In the genomic region with DNA sequence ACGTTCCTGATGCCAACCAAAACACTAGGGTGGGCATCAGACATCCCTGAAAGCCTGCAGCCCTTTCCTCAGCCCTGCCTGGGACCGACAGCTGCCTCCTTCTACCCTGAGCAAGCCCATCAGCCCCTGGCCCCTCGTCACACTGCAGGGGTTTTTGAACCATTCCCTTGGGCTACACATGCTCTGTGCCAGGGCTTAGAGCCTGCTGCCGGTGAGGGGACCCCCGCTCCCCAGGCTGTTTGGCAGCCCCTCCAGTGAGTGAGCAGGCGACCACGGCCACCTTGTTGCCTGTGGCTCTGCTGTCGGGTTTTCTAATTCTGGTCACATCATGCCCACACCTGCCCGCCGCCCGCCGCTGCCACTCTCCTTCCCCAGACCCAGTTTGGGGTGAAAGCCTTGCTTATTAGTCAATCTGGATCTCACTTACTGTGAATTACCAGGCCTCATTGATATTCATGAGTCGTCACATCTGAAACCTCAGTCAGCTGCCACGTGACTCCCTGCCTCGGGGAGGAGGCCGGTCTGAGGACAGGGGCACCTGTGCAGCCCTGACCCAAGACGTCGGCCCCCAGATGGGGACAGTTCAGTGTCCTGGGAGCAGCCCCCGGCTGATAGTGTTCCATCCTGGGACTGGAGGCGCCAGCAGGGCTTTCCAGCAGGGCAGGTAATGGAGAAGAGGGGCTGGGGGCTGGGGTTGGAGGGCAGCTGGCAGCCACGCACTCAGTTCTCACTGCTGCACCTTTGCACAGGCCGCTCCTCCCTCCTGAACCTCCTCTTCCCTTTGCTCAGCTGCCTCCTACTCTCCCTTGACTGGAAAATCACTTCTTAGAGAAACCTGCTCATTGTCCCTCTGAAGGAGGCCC, we compare ENCODE assay signal across 24 cellular contexts.
"Had no signal": no experiment of that assay in that cellular context is flagged by ENCODE, and none has a peak within 500 bp of the region (broad histone marks: within the 10 kb centered on the region; RNA-seq: fewer than 3 reads in every experiment).

No MANE protein-coding gene starts in this region.

- H3K4me3 Mint-ChIP-seq: activated CD4-positive, alpha-beta T cell treated with anti-CD3 and anti-CD28 coated beads, Interleukin-2, amount 10 ng/mL, durations not matched to agents 24 days and 14 days; activated CD8-positive, alpha-beta memory T cell treated with anti-CD3 and anti-CD28 coated beads, Interleukin-2, amount 10 ng/mL, durations not matched to agents 7 days and 5 days; activated CD8-positive, alpha-beta T cell treated with anti-CD3 and anti-CD28 coated beads for 36 hours; activated T-helper 17 cell treated with anti-CD3 and anti-CD28 coated beads, Interleukin-2, amount 50 U/mL, for 72 hours; endodermal cell; naive thymus-derived CD8-positive, alpha-beta T cell; T-helper 17 cell had no signal

- H3K4me3 ChIP-seq: ascending aorta, coronary artery, gastroesophageal sphincter, lower lobe of right lung, pancreas, right lobe of liver, skin epidermis, upper lobe of left lung had no signal

- H3K27ac Mint-ChIP-seq: activated CD4-positive, alpha-beta T cell treated with anti-CD3 and anti-CD28 coated beads, Interleukin-2, amount 10 ng/mL, durations not matched to agents 24 days and 14 days; activated CD8-positive, alpha-beta memory T cell treated with anti-CD3 and anti-CD28 coated beads, Interleukin-2, amount 10 ng/mL, durations not matched to agents 7 days and 5 days; activated CD8-positive, alpha-beta T cell treated with anti-CD3 and anti-CD28 coated beads for 36 hours; activated naive CD4-positive, alpha-beta T cell treated with anti-CD3 and anti-CD28 coated beads, Interleukin-2, amount 50 U/mL, for 72 hours; activated T-helper 17 cell treated with anti-CD3 and anti-CD28 coated beads, Interleukin-2, amount 50 U/mL, for 72 hours; endodermal cell; naive thymus-derived CD8-positive, alpha-beta T cell; T-helper 17 cell had no signal

- H3K36me3 ChIP-seq: ascending aorta, gastroesophageal sphincter, lower lobe of right lung, neutrophil, pancreas, right lobe of liver, upper lobe of left lung had no signal

- H3K4me1 Mint-ChIP-seq: activated CD4-positive, alpha-beta T cell treated with anti-CD3 and anti-CD28 coated beads, Interleukin-2, amount 10 ng/mL, durations not matched to agents 24 days and 14 days; activated CD8-positive, alpha-beta memory T cell treated with anti-CD3 and anti-CD28 coated beads, Interleukin-2, amount 10 ng/mL, durations not matched to agents 7 days and 5 days; activated T-helper 17 cell treated with anti-CD3 and anti-CD28 coated beads, Interleukin-2, amount 50 U/mL, for 72 hours; endodermal cell; T-helper 17 cell had no signal

- H3K27me3 ChIP-seq: ascending aorta, gastroesophageal sphincter, neutrophil, pancreas, right lobe of liver, upper lobe of left lung had no signal

- H3K9me3 ChIP-seq: neutrophil, pancreas, right lobe of liver had no signal

- H3K36me3 Mint-ChIP-seq: activated CD8-positive, alpha-beta memory T cell treated with anti-CD3 and anti-CD28 coated beads, Interleukin-2, amount 10 ng/mL, durations not matched to agents 7 days and 5 days had no signal

- H3K9me3 Mint-ChIP-seq: endodermal cell had no signal

- H3K4me1 ChIP-seq: ascending aorta, gastroesophageal sphincter, lower lobe of right lung, pancreas, right lobe of liver, upper lobe of left lung had no signal

- FAIRE-seq: keratinocyte, pancreas had no signal

- DNase-seq: activated CD4-positive, alpha-beta T cell treated with anti-CD3 and anti-CD28 coated beads, Interleukin-2, amount 10 ng/mL, durations not matched to agents 24 days and 14 days; activated CD8-positive, alpha-beta memory T cell treated with anti-CD3 and anti-CD28 coated beads, Interleukin-2, amount 10 ng/mL, durations not matched to agents 7 days and 5 days; activated CD8-positive, alpha-beta T cell treated with anti-CD3 and anti-CD28 coated beads for 36 hours; activated T-cell treated with anti-CD3 and anti-CD28 coated beads, Interleukin-2, amount 50 U/mL, for 1 hour; endodermal cell; left colon; lower lobe of right lung; naive thymus-derived CD8-positive, alpha-beta T cell; right lobe of liver; stimulated activated CD4-positive, alpha-beta T cell treated with anti-CD3 and anti-CD28 coated beads, Interleukin-2, amount 100 ng/mL, for 48 hours; stimulated activated CD8-positive, alpha-beta memory T cell treated with anti-CD3 and anti-CD28 coated beads, Interleukin-4, amount 100 ng/mL, for 48 hours; stimulated activated naive CD8-positive, alpha-beta T cell treated with anti-CD3 and anti-CD28 coated beads, Interleukin-15, Interleukin-2, amounts not matched to agents 100 U/mL and 50 U/mL, for 24 hours; T-helper 17 cell; upper lobe of left lung had no signal

- H3K27me3 Mint-ChIP-seq: activated CD4-positive, alpha-beta T cell treated with anti-CD3 and anti-CD28 coated beads, Interleukin-2, amount 10 ng/mL, durations not matched to agents 24 days and 14 days; activated CD8-positive, alpha-beta memory T cell treated with anti-CD3 and anti-CD28 coated beads, Interleukin-2, amount 10 ng/mL, durations not matched to agents 7 days and 5 days; activated CD8-positive, alpha-beta T cell treated with anti-CD3 and anti-CD28 coated beads for 36 hours; activated T-helper 17 cell treated with anti-CD3 and anti-CD28 coated beads, Interleukin-2, amount 50 U/mL, for 72 hours; naive thymus-derived CD8-positive, alpha-beta T cell; T-helper 17 cell had no signal

- ATAC-seq: activated CD8-positive, alpha-beta memory T cell treated with anti-CD3 and anti-CD28 coated beads, Interleukin-2, amount 10 ng/mL, durations not matched to agents 7 days and 5 days; activated CD8-positive, alpha-beta T cell treated with anti-CD3 and anti-CD28 coated beads for 36 hours; activated naive CD4-positive, alpha-beta T cell treated with anti-CD3 and anti-CD28 coated beads, Interleukin-2, amount 50 U/mL, for 72 hours; activated T-helper 17 cell treated with anti-CD3 and anti-CD28 coated beads, Interleukin-2, amount 50 U/mL, for 72 hours; gastroesophageal sphincter; left colon; lower lobe of right lung; naive thymus-derived CD8-positive, alpha-beta T cell; pancreas; right lobe of liver; stimulated activated naive CD8-positive, alpha-beta T cell treated with anti-CD3 and anti-CD28 coated beads, Interleukin-15, Interleukin-2, amounts not matched to agents 100 U/mL and 50 U/mL, for 24 hours; T-helper 17 cell had no signal

- H3K27ac ChIP-seq: ascending aorta, coronary artery, epithelial cell of prostate, gastroesophageal sphincter, lower lobe of right lung, neutrophil, pancreas, right lobe of liver, skin epidermis, upper lobe of left lung had no signal
